In the genomic region with DNA sequence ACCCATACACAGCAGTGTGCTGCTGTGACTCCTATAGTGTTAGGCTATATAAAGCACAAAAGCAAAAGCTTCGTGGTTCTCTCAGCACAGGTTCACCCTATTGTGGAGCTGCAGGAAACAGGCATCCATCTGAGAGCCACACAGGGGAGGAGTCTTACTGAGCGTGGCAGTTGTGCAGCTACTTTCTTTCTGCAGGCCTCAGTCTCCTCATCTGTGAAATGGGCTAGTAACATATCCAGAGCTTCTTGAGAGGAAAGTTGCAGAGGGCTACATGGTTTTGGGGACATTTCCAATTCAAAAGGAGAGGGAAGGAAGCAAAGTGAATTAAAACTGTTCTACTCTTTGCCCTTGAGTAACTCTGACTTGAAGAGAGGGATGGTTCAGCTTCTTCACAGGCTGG, we compare ENCODE assay signal across 24 cellular contexts.
"Had no signal": no experiment of that assay in that cellular context is flagged by ENCODE, and none has a peak within 500 bp of the region (broad histone marks: within the 10 kb centered on the region; RNA-seq: fewer than 3 reads in every experiment).

No MANE protein-coding gene starts in this region.

- H3K27me3 ChIP-seq: SJSA1 had no signal

- H3K9me3 ChIP-seq: adrenal gland, SJSA1 had no signal

- FAIRE-seq: RCC 7860 had no signal

- H3K27ac ChIP-seq: SJSA1 had no signal

- H3K4me1 ChIP-seq: adrenal gland had no signal

- H3K36me3 ChIP-seq: adrenal gland, SJSA1 had no signal

- H3K4me3 ChIP-seq: adrenal gland, SJSA1 had no signal

- ATAC-seq: activated CD4-positive, CD25-positive, alpha-beta regulatory T cell treated with anti-CD3 and anti-CD28 coated beads, Interleukin-2, amount 50 U/mL, for 24 hours; activated CD8-positive, alpha-beta memory T cell treated with anti-CD3 and anti-CD28 coated beads, Interleukin-2, amount 10 ng/mL, durations not matched to agents 7 days and 5 days; activated CD8-positive, alpha-beta T cell treated with anti-CD3 and anti-CD28 coated beads, Interleukin-2, amount 10 ng/mL, durations not matched to agents 7 days and 5 days; activated T-cell treated with anti-CD3 and anti-CD28 coated beads, Interleukin-2, amount 50 U/mL, for 4 hours; PC-3; SK-N-SH treated with all-trans-retinoic acid at 6 μM for 48 hours had no signal

- DNase-seq: activated CD4-positive, alpha-beta T cell treated with anti-CD3 and anti-CD28 coated beads for 4 hours; activated CD4-positive, alpha-beta T cell treated with anti-CD3 and anti-CD28 coated beads, Interleukin-2, amount 50 U/mL, for 4 hours; activated CD8-positive, alpha-beta memory T cell treated with anti-CD3 and anti-CD28 coated beads, Interleukin-2, amount 10 ng/mL, durations not matched to agents 7 days and 5 days; activated CD8-positive, alpha-beta T cell treated with anti-CD3 and anti-CD28 coated beads, Interleukin-2, amount 10 ng/mL, durations not matched to agents 7 days and 5 days; activated gamma-delta T cell treated with Interleukin-2 at 50 U/mL for 16 hours; activated naive CD4-positive, alpha-beta T cell treated with anti-CD3 and anti-CD28 coated beads, Interleukin-2, amount 50 U/mL, for 16 hours; activated naive CD8-positive, alpha-beta T cell treated with anti-CD3 and anti-CD28 coated beads, Interleukin-2, amount 10 ng/mL, durations not matched to agents 7 days and 5 days; activated T-cell treated with anti-CD3 and anti-CD28 coated beads, Interleukin-2, amount 50 U/mL, for 4 hours; anterior cingulate cortex; Karpas-422; MM.1S; NCI-H1105; NCI-H1436; NCI-H1694 treated with DMSO at 0.1 percent for 48 hours; NCI-H2029 treated with DMSO at 0.1 percent for 48 hours; NCI-H510A treated with DMSO at 0.1 percent for 48 hours; NCI-H69; PC-3; SHP77 had no signal
